Comparison of ENCODE assay signal across 2 cellular contexts in the genomic region with DNA sequence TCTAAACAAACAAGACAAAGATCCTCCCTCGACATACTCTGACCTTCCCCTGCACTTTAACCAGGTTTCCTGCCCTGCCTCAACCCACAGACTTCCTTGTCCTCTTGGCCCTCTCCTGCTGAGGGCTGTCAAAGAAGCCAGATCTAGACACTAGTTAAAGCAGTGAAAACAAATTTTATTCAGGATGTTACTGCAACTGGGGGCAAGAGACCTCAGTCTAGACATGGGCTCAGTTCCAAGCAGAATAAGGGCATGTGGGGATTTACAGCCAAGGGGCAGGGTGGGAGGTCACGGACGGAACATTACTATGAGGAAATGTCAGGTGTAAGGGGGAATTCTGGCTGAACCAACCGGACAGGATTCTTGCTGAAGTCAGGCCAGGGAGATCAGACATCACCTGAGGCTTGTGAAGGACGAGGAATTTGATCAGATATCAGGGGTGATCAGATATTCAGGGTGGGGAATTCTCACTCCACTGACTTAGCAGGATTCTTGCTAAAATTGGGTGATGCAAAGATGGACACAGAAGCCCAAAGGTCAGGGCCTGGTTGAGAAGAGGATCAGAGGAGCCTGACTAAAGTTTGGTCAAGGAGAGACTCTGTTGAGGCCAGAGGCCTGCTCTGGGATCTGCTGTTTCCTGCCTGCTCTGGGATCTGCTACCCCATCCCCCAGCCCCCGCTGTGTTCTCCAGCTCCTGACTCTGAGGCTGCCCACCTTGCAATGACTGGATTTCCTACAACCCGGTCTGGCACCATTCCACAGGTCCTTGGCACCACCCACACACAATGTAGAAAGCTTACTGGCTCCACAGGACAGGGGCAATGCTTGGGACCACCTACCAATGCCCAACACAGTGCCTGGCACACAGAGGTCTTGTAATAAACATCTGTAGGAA.
TF ChIP-seq lines count a peak whose summit lies in the region.

No MANE protein-coding gene starts in this region.

TF ChIP-seq in endothelial cell of umbilical vein, 7 proteins besides CTCF, POLR2A, EP300 and RAD21:
- TF ChIP-seq MYC (IDR thresholded peaks at IDR 0.05; ENCODE audit: low read depth, low read length) (no peak), POLR2AphosphoS5 (IDR thresholded peaks at IDR 0.05; ENCODE audit: insufficient read depth, low read depth, low read length) (no peak), GATA2 (IDR thresholded peaks at IDR 0.05; ENCODE audit: insufficient read depth, insufficient read length, low read depth, low read length) (no peak), FOS (IDR thresholded peaks at IDR 0.05; ENCODE audit: borderline replicate concordance, insufficient read depth, low read length) (no peak), EZH2 (IDR thresholded peaks at IDR 0.05; ENCODE audit: borderline replicate concordance, low read depth, low read length, severe bottlenecking) (no peak), MAX (IDR thresholded peaks at IDR 0.05; ENCODE audit: insufficient read depth, insufficient read length) (no peak), JUN (IDR thresholded peaks at IDR 0.05; ENCODE audit: borderline replicate concordance, insufficient read depth, insufficient read length, low read depth) (no peak)

TF ChIP-seq in SK-N-SH treated with all-trans-retinoic acid at 6 μM for 48 hours, 23 proteins besides CTCF, POLR2A, EP300 and RAD21:
- TF ChIP-seq ZFP3 (CRISPR knock-in tag; IDR thresholded peaks at IDR 0.05) (no peak), ZNF70 (CRISPR knock-in tag; IDR thresholded peaks at IDR 0.05) (no peak), SNAI2 (CRISPR knock-in tag; IDR thresholded peaks at IDR 0.05) (no peak), CSRNP3 (CRISPR knock-in tag; IDR thresholded peaks at IDR 0.05) (no peak), ZNF8 (CRISPR knock-in tag; IDR thresholded peaks at IDR 0.05) (no peak), TOX (CRISPR knock-in tag; IDR thresholded peaks at IDR 0.05; ENCODE audit: borderline replicate concordance) (no peak), ESRRG (CRISPR knock-in tag; IDR thresholded peaks at IDR 0.05) (no peak), ZNF565 (CRISPR knock-in tag; conservative IDR thresholded peaks at IDR 0.05; ENCODE audit: low read depth) (no peak), ZC3H10 (CRISPR knock-in tag; IDR thresholded peaks at IDR 0.05) (no peak), RARB (CRISPR knock-in tag; IDR thresholded peaks at IDR 0.05) (no peak), OSR1 (CRISPR knock-in tag; IDR thresholded peaks at IDR 0.05) (no peak)
- TF ChIP-seq, protein P1, sequence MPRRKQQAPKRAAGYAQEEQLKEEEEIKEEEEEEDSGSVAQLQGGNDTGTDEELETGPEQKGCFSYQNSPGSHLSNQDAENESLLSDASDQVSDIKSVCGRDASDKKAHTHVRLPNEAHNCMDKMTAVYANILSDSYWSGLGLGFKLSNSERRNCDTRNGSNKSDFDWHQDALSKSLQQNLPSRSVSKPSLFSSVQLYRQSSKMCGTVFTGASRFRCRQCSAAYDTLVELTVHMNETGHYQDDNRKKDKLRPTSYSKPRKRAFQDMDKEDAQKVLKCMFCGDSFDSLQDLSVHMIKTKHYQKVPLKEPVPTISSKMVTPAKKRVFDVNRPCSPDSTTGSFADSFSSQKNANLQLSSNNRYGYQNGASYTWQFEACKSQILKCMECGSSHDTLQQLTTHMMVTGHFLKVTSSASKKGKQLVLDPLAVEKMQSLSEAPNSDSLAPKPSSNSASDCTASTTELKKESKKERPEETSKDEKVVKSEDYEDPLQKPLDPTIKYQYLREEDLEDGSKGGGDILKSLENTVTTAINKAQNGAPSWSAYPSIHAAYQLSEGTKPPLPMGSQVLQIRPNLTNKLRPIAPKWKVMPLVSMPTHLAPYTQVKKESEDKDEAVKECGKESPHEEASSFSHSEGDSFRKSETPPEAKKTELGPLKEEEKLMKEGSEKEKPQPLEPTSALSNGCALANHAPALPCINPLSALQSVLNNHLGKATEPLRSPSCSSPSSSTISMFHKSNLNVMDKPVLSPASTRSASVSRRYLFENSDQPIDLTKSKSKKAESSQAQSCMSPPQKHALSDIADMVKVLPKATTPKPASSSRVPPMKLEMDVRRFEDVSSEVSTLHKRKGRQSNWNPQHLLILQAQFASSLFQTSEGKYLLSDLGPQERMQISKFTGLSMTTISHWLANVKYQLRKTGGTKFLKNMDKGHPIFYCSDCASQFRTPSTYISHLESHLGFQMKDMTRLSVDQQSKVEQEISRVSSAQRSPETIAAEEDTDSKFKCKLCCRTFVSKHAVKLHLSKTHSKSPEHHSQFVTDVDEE (CRISPR knock-in tag; IDR thresholded peaks at IDR 0.05), result no peak
- TF ChIP-seq, protein P2, sequence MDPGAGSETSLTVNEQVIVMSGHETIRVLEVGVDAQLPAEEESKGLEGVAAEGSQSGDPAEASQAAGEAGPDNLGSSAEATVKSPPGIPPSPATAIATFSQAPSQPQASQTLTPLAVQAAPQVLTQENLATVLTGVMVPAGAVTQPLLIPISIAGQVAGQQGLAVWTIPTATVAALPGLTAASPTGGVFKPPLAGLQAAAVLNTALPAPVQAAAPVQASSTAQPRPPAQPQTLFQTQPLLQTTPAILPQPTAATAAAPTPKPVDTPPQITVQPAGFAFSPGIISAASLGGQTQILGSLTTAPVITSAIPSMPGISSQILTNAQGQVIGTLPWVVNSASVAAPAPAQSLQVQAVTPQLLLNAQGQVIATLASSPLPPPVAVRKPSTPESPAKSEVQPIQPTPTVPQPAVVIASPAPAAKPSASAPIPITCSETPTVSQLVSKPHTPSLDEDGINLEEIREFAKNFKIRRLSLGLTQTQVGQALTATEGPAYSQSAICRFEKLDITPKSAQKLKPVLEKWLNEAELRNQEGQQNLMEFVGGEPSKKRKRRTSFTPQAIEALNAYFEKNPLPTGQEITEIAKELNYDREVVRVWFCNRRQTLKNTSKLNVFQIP (CRISPR knock-in tag; IDR thresholded peaks at IDR 0.05; ENCODE audit: borderline replicate concordance, low read depth), result no peak
